ENCODE assay signal across 9 cellular contexts in the genomic region with DNA sequence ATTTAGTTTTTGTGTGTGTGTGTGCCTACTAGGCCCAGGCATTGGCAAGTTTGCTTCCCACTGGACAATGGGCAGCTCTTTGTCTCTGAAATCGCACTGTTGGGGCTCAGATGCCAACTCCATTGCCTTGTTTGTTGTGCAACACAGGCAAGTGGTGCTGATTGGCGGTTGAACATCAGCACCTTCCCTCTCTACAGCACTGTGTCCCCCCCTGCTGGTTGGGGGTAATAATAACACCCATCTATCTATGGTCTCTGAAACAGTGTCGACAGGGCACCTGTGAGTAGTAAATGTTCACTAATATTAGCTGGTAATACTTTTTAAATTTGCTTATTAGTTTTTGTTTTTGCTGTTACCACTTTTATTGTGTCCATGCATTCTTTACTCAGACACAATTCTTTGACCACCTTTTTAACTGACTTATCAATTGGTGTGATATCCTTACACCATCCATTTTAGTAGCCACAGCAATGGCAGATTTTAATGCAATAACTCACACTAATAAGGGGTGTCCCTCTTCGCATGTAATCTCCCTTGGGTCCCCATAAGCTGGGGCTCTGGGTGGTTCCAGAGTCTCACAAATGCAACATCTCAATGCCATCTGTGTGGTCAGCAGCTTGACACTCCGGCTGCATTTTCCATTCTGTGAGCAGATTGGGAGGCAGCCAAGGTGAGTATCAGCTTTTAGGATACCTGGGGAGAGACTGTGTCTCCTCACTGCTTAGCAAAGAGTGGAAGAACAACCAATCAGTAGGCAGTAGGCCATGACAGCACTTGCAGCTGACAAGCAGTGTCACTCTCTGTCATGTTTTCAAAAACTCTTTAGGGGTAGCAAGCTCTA. TPM values are rescaled to one million over a fixed set of nuclear protein-coding genes. Genes with fewer than 3 reads are reported as not detected.
A peak's percentile ranks its signal among the peaks of the same experiment; 100 is the strongest.
DNase-seq lines count a peak whose midpoint lies in the region; ATAC-seq and TF ChIP-seq lines count a peak whose summit lies in the region.
"Had no signal": no experiment of that assay in that cellular context is flagged by ENCODE, and none has a peak within 500 bp of the region (broad histone marks: within the 10 kb centered on the region; RNA-seq: fewer than 3 reads in every experiment).

No MANE protein-coding gene starts in this region.

- no peak overlapping the region for H3K27ac ChIP-seq in neural progenitor cell
- H3K27ac ChIP-seq: epithelial cell of prostate had no signal

- no peaks in the 10 kb centered on the region for H3K9me3 ChIP-seq in neural progenitor cell (ENCODE audit: low read depth)

- no peaks in the 10 kb centered on the region for H3K79me2 ChIP-seq in neural progenitor cell (ENCODE audit: low read depth)

- no peaks in the 10 kb centered on the region for H4K20me1 ChIP-seq in neural progenitor cell (ENCODE audit: low read depth)

- H3K27ac Mint-ChIP-seq in brain = peak overlapping the region in 1 of 5 experiments; percentile 69
- H3K27ac Mint-ChIP-seq in neural progenitor cell = no peak overlapping the region

- H3K4me1 ChIP-seq in neural progenitor cell = peaks cover 7% of the 10 kb centered on the region

- ATAC-seq in HG02588 (IDR thresholded peaks at IDR 0.05; ENCODE audit: unreplicated experiment) = no peak
- ATAC-seq in GM18873 (IDR thresholded peaks at IDR 0.05; ENCODE audit: low FRiP score, unreplicated experiment) = no peak

- H3K4me3 Mint-ChIP-seq in brain (no peak overlapping the region), neural progenitor cell (no peak overlapping the region)

- peaks cover 0 to 3% (median 0%) of the 10 kb centered on the region in 5 experiments for H3K9me3 Mint-ChIP-seq in brain
- H3K9me3 Mint-ChIP-seq in neural progenitor cell = no peaks in the 10 kb centered on the region

- H3K27me3 ChIP-seq in neural progenitor cell = no peaks in the 10 kb centered on the region

- DNase-seq in AML-193 (lab: John Stamatoyannopoulos, UW) (peak; percentile 29 to 39), NCI-H748 treated with DMSO at 0.1 percent for 48 hours (lab: John Stamatoyannopoulos, UW) (peak; percentile 3), neural progenitor cell (ENCODE audit: low spot score) (peak; percentile 74), retina (no peak)

- H3K27me3 Mint-ChIP-seq in brain (peaks cover 10% of the 10 kb centered on the region), neural progenitor cell (ENCODE audit: insufficient read depth, low read depth) (peaks cover 9% of the 10 kb centered on the region)

- H3K4me1 Mint-ChIP-seq in brain (peaks cover 30% of the 10 kb centered on the region), neural progenitor cell (no peaks in the 10 kb centered on the region)

- H3K36me3 Mint-ChIP-seq in brain (no peaks in the 10 kb centered on the region), neural progenitor cell (no peaks in the 10 kb centered on the region)

- peaks cover 5% of the 10 kb centered on the region for H3F3A ChIP-seq in neural progenitor cell (ENCODE audit: low read depth)

- peak; percentile 56; the same call in 1 of the 2 replicates for TF ChIP-seq CTCF in GM12875 (IDR thresholded peaks at IDR 0.05; ENCODE audit: borderline replicate concordance, insufficient read depth, low read depth, low read length)
- peak; percentile 49 to 72 for TF ChIP-seq CTCF in brain (conservative IDR thresholded peaks at IDR 0.05)
- peak; percentile 70 for TF ChIP-seq CTCF in neural progenitor cell (IDR thresholded peaks at IDR 0.05)

- H3K4me3 ChIP-seq in GM12875 (ENCODE audit: low read depth, low read length) (no peak overlapping the region), neural progenitor cell (no peak overlapping the region)

- H2AFZ ChIP-seq in neural progenitor cell (replicated peaks) = no peak overlapping the region

- no peaks in the 10 kb centered on the region for H3K36me3 ChIP-seq in neural progenitor cell

- no peak overlapping the region for H3K4me2 ChIP-seq in neural progenitor cell

- H3K9ac ChIP-seq in neural progenitor cell = no peak overlapping the region

RNA-seq across cellular contexts. Expression of gene UQCRFS1, which starts 47.7 kb away (rescaled TPM):
- 87.3 TPM for polyA plus RNA-seq in brain (ENCODE audit: insufficient read depth, low read depth, low replicate concordance)
- 36.5 and 39.2 TPM in 2 replicates for total RNA-seq in neural progenitor cell (ENCODE audit: low replicate concordance)
